9 cellular contexts compared by ENCODE assay signal in the genomic region with DNA sequence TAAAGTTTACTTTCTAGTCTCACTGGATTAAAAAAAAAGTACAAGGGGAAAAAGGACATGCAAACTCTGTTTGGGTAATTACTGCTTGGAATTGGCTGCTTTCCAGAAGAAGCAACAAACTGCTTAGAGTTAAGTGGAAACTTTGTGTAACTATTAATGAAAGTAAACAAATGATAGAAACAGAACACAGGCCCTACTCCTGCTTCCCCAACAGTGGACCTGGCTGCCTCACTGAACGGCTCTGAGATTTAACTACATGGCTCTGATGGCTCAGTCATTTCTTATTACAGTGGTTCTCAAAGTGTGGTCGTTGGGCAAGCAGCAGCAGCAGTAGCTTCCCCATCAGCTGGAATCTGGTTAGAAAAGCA.
DNase-seq lines count a peak whose midpoint lies in the region; ATAC-seq, FAIRE-seq and TF ChIP-seq lines count a peak whose summit lies in the region.
"Had no signal": no experiment of that assay in that cellular context is flagged by ENCODE, and none has a peak within 500 bp of the region (broad histone marks: within the 10 kb centered on the region; RNA-seq: fewer than 3 reads in every experiment).

No MANE protein-coding gene starts in this region.

- peak overlapping the region; percentile 57 for H3K27ac ChIP-seq in mesodermal cell (ENCODE audit: low read depth, low read length, severe bottlenecking)
- H3K27ac ChIP-seq: spleen had no signal

- ATAC-seq in GM18861 (IDR thresholded peaks at IDR 0.05; ENCODE audit: unreplicated experiment) (peak; percentile 61), HG02798 (IDR thresholded peaks at IDR 0.05; ENCODE audit: poor library complexity, unreplicated experiment) (peak; percentile 70)
- no peak for ATAC-seq in stimulated activated naive CD8-positive, alpha-beta T cell treated with anti-CD3 and anti-CD28 coated beads, Interleukin-15, amount 100 ng/mL, for 72 hours

- H3K36me3 ChIP-seq in mesodermal cell (ENCODE audit: control insufficient read depth, insufficient read depth, low read length): peaks cover 7% of the 10 kb centered on the region

- WGBS in mesodermal cell (ENCODE audit: insufficient coverage in 2 of 2), 2 experiments: 57 to 100% methylated on average over 1 of the region's 2 CpGs

- H3K4me3 Mint-ChIP-seq in stimulated activated naive CD8-positive, alpha-beta T cell treated with anti-CD3 and anti-CD28 coated beads, Interleukin-15, amount 100 ng/mL, for 72 hours: no peak overlapping the region

- peaks cover 6% of the 10 kb centered on the region for H3K4me1 ChIP-seq in mesodermal cell (ENCODE audit: control insufficient read depth, insufficient read depth, low read length, poor library complexity, severe bottlenecking)

- DNase-seq in amniotic stem cell (lab: John Stamatoyannopoulos, UW): peak; percentile 18
- DNase-seq in Ammon's horn (ENCODE audit: low spot score): no peak
- DNase-seq in stimulated activated naive CD8-positive, alpha-beta T cell treated with anti-CD3 and anti-CD28 coated beads, Interleukin-15, amount 100 ng/mL, for 72 hours: no peak
- no peak for DNase-seq in H54 (ENCODE audit: insufficient read length, low spot score)
- no peak for DNase-seq in GM19240 (ENCODE audit: insufficient read length, low spot score)
- DNase-seq: spleen had no signal

- TF ChIP-seq POLR2A in H54 (IDR thresholded peaks at IDR 0.05; ENCODE audit: low read depth, low read length): no peak

- peaks cover 3% of the 10 kb centered on the region for H3K9me3 ChIP-seq in mesodermal cell (ENCODE audit: control insufficient read depth, low read length)

- FAIRE-seq in H54 (lab: Jason Lieb, UNC): no peak

- H3K4me3 ChIP-seq in mesodermal cell (ENCODE audit: extremely low read depth, insufficient read depth, low read length, poor library complexity, severe bottlenecking): no peak overlapping the region
- H3K4me3 ChIP-seq: spleen had no signal

- no peaks in the 10 kb centered on the region for H3K4me1 Mint-ChIP-seq in stimulated activated naive CD8-positive, alpha-beta T cell treated with anti-CD3 and anti-CD28 coated beads, Interleukin-15, amount 100 ng/mL, for 72 hours

- no peaks in the 10 kb centered on the region for H3K27me3 Mint-ChIP-seq in stimulated activated naive CD8-positive, alpha-beta T cell treated with anti-CD3 and anti-CD28 coated beads, Interleukin-15, amount 100 ng/mL, for 72 hours

- no peak overlapping the region for H3K27ac Mint-ChIP-seq in stimulated activated naive CD8-positive, alpha-beta T cell treated with anti-CD3 and anti-CD28 coated beads, Interleukin-15, amount 100 ng/mL, for 72 hours

- H3K9me3 Mint-ChIP-seq in stimulated activated naive CD8-positive, alpha-beta T cell treated with anti-CD3 and anti-CD28 coated beads, Interleukin-15, amount 100 ng/mL, for 72 hours: peaks cover 0 to 8% of the 10 kb centered on the region in 2 donors
